Comparison of ENCODE assay signal across 1 cellular context in genomic region chr16:2874032-2874431, GRCh38.
TF ChIP-seq lines count a peak whose summit lies in the region.

No MANE protein-coding gene starts in this region.

TF ChIP-seq in A549, 52 proteins besides CTCF, POLR2A, EP300 and RAD21 (continued from another document):
- TF ChIP-seq USF2 (IDR thresholded peaks at IDR 0.05) (no peak), MAZ (IDR thresholded peaks at IDR 0.05; ENCODE audit: borderline replicate concordance, low read depth, low read length) (no peak), EHMT2 (IDR thresholded peaks at IDR 0.05; ENCODE audit: low read depth) (no peak), ELK1 (IDR thresholded peaks at IDR 0.05; ENCODE audit: low read depth, low read length) (no peak), MAX (IDR thresholded peaks at IDR 0.05) (no peak), PHF8 (IDR thresholded peaks at IDR 0.05; ENCODE audit: borderline replicate concordance, low read depth) (no peak)
TF ChIP-seq in A549: peak in this region for 0.
